In genomic region chr5:141413540-141414069, GRCh38 we compare ENCODE assay signal across 8 cellular contexts. TPM values are rescaled to one million over a fixed set of nuclear protein-coding genes. Genes with fewer than 3 reads are reported as not detected.
A peak's percentile ranks its signal among the peaks of the same experiment; 100 is the strongest.
DNase-seq lines count a peak whose midpoint lies in the region; ATAC-seq and TF ChIP-seq lines count a peak whose summit lies in the region.

No MANE protein-coding gene starts in this region.

- no peak overlapping the region for H2AK5ac ChIP-seq in trophoblast cell (ENCODE audit: low read length)

- no peaks in the 10 kb centered on the region for H4K20me1 ChIP-seq in OCI-LY3 (ENCODE audit: insufficient read depth, low read length)

- H3K4me1 ChIP-seq in OCI-LY3 (ENCODE audit: low read length) (no peaks in the 10 kb centered on the region), trophoblast cell (ENCODE audit: control insufficient read depth in 1 of 2, insufficient read depth in 2 of 2, low read length in 2 of 2) (peaks cover 6 to 8% of the 10 kb centered on the region in 2 experiments)

- no peak overlapping the region for H4K91ac ChIP-seq in trophoblast cell (ENCODE audit: low read depth, low read length)

- H3K79me2 ChIP-seq in OCI-LY3 (ENCODE audit: low read length): no peaks in the 10 kb centered on the region
- no peaks in the 10 kb centered on the region for H3K79me2 ChIP-seq in trophoblast cell (ENCODE audit: control insufficient read depth, insufficient read depth, low read length, poor library complexity)

- H3K9ac ChIP-seq in OCI-LY3 (ENCODE audit: low read length) (peak overlapping the region; percentile 59), trophoblast cell (ENCODE audit: low read length) (no peak overlapping the region)

- H2AFZ ChIP-seq in OCI-LY3 (ENCODE audit: low read depth, low read length): peak overlapping the region; percentile 97
- H2AFZ ChIP-seq in trophoblast cell (ENCODE audit: insufficient read depth, low read length, poor library complexity): no peak overlapping the region

- no peak overlapping the region for H3K18ac ChIP-seq in trophoblast cell (ENCODE audit: low read length)

- H3K27ac ChIP-seq in OCI-LY3 (ENCODE audit: low read length) (no peak overlapping the region), trophoblast cell (ENCODE audit: low read depth, low read length) (no peak overlapping the region)

- TF ChIP-seq CTCF in OCI-LY3 (IDR thresholded peaks at IDR 0.05; ENCODE audit: low read depth, low read length): no peak
- no peak for TF ChIP-seq CTCF in fibroblast of mammary gland (conservative IDR thresholded peaks at IDR 0.05; ENCODE audit: control insufficient read depth, insufficient read depth, low read depth, low read length)

- no peak overlapping the region for H4K8ac ChIP-seq in trophoblast cell (ENCODE audit: low read depth, low read length)

- H3K9me3 ChIP-seq in OCI-LY3 (ENCODE audit: insufficient read depth, low read length) (no peaks in the 10 kb centered on the region), trophoblast cell (ENCODE audit: insufficient read depth, low read depth, low read length) (peaks cover 24% of the 10 kb centered on the region)

- H3K4ac ChIP-seq in trophoblast cell (ENCODE audit: low read depth, low read length): no peak overlapping the region

- no peak overlapping the region for H3K14ac ChIP-seq in trophoblast cell (ENCODE audit: low read length)

- H3K4me3 ChIP-seq in OCI-LY3 (ENCODE audit: low read length) (peak overlapping the region; percentile 89), fibroblast of mammary gland (ENCODE audit: control insufficient read depth, low read depth, low read length) (peak overlapping the region; percentile 58), trophoblast cell (ENCODE audit: low read depth, low read length) (peak overlapping the region; percentile 70)

- peak; percentile 61 for DNase-seq in GM03348 (ENCODE audit: low spot score)
- no peak for DNase-seq in fibroblast of mammary gland (ENCODE audit: low read depth)
- DNase-seq in trophoblast cell: no peak
- DNase-seq in SW480 (ENCODE audit: low spot score): no peak
- DNase-seq in NCI-H526 treated with DMSO at 0.1 percent for 48 hours (lab: John Stamatoyannopoulos, UW): no peak

- H3K27me3 ChIP-seq in OCI-LY3 (ENCODE audit: low read depth, low read length) (no peaks in the 10 kb centered on the region), trophoblast cell (ENCODE audit: insufficient read depth, low read length) (no peaks in the 10 kb centered on the region)

- H3K36me3 ChIP-seq in OCI-LY3 (replicated peaks; ENCODE audit: low read depth, low read length): no peaks in the 10 kb centered on the region
- peaks cover 16 to 23% of the 10 kb centered on the region in 2 experiments for H3K36me3 ChIP-seq in trophoblast cell (ENCODE audit: control insufficient read depth in 1 of 2, insufficient read depth in 2 of 2, low read length in 2 of 2)

- ATAC-seq in HG03571 (IDR thresholded peaks at IDR 0.05; ENCODE audit: unreplicated experiment) (no peak), HG02938 (IDR thresholded peaks at IDR 0.05; ENCODE audit: unreplicated experiment) (no peak)

- peaks cover 5% of the 10 kb centered on the region for H3K79me1 ChIP-seq in trophoblast cell (ENCODE audit: low read length)

- H2BK120ac ChIP-seq in trophoblast cell (ENCODE audit: insufficient read depth, low read length, poor library complexity): no peak overlapping the region

- H3K4me2 ChIP-seq in OCI-LY3 (ENCODE audit: low read length): peak overlapping the region; percentile 83
- peak overlapping the region; percentile 62 for H3K4me2 ChIP-seq in trophoblast cell (ENCODE audit: low read length)

- H2BK5ac ChIP-seq in trophoblast cell (ENCODE audit: low read depth, low read length, poor library complexity): no peak overlapping the region

- H3K23ac ChIP-seq in trophoblast cell (ENCODE audit: low read length): no peak overlapping the region

- no peak overlapping the region for H2BK12ac ChIP-seq in trophoblast cell (ENCODE audit: low read length)

- no peak overlapping the region for H4K12ac ChIP-seq in trophoblast cell (ENCODE audit: low read depth, low read length)

- WGBS in trophoblast cell (ENCODE audit: extremely low coverage, insufficient coverage, insufficient read length): no CpG with 5 or more reads among the region's 25 CpGs

RNA-seq across cellular contexts. Expression of gene PCDHGA10, which starts 0.8 kb away (rescaled TPM):
- 10.6 and 10.7 TPM in 2 replicates for polyA plus RNA-seq in trophoblast cell (2013)

RNA-seq across cellular contexts. Expression of gene PCDHGB7, which starts 3.9 kb away (rescaled TPM):
- polyA plus RNA-seq in trophoblast cell (2013): 45.9 TPM in 2 replicates

RNA-seq across cellular contexts. Expression of gene PCDHGB6, which starts 5.8 kb away (rescaled TPM):
- 11.5 and 12.2 TPM in 2 replicates for polyA plus RNA-seq in trophoblast cell (2013)

RNA-seq across cellular contexts. Expression of gene PCDHGA11, which starts 7.2 kb away (rescaled TPM):
- 7.0 TPM in 2 replicates for polyA plus RNA-seq in trophoblast cell (2013)

RNA-seq across cellular contexts. Expression of gene PCDHGA9, which starts 11.0 kb away (rescaled TPM):
- 0.22 and 0.25 TPM in 2 replicates for polyA plus RNA-seq in trophoblast cell (2013)
